ENCODE assay signal across 22 cellular contexts in genomic region chr5:68839019-68839552, GRCh38.
DNase-seq lines count a peak whose midpoint lies in the region; ATAC-seq and TF ChIP-seq lines count a peak whose summit lies in the region.
"Had no signal": no experiment of that assay in that cellular context is flagged by ENCODE, and none has a peak within 500 bp of the region (broad histone marks: within the 10 kb centered on the region; RNA-seq: fewer than 3 reads in every experiment).

No MANE protein-coding gene starts in this region.

- TF ChIP-seq CTCF in breast epithelium (IDR thresholded peaks at IDR 0.05): no peak
- no peak for TF ChIP-seq CTCF in hepatocyte (IDR thresholded peaks at IDR 0.05; ENCODE audit: poor library complexity)

- H3K36me3 ChIP-seq in breast epithelium: no peaks in the 10 kb centered on the region
- H3K36me3 ChIP-seq in hepatocyte (replicated peaks; ENCODE audit: insufficient read depth, low read depth): no peaks in the 10 kb centered on the region
- no peaks in the 10 kb centered on the region for H3K36me3 ChIP-seq in aorta (ENCODE audit: control insufficient read depth in 1 of 2, insufficient read depth in 2 of 2, low read length in 1 of 2)
- H3K36me3 ChIP-seq: heart left ventricle, thyroid gland had no signal

- H3K27ac ChIP-seq in breast epithelium (peak overlapping the region; percentile 65 to 93), hepatocyte (peak overlapping the region; percentile 36), aorta (ENCODE audit: low read depth in 1 of 2, low read length in 2 of 2) (no peak overlapping the region)
- H3K27ac ChIP-seq: heart left ventricle, thyroid gland had no signal

- H2AFZ ChIP-seq in hepatocyte: no peak overlapping the region

- H3K9me3 ChIP-seq in breast epithelium (no peaks in the 10 kb centered on the region), hepatocyte (ENCODE audit: low read depth) (no peaks in the 10 kb centered on the region), aorta (ENCODE audit: control insufficient read depth, low read length) (peaks cover 2% of the 10 kb centered on the region)
- H3K9me3 ChIP-seq: heart left ventricle, thyroid gland had no signal

- H3K27me3 ChIP-seq in breast epithelium: no peaks in the 10 kb centered on the region
- no peaks in the 10 kb centered on the region for H3K27me3 ChIP-seq in hepatocyte
- no peaks in the 10 kb centered on the region for H3K27me3 ChIP-seq in aorta (ENCODE audit: control insufficient read depth in 1 of 2, insufficient read depth in 2 of 2, low read length in 1 of 2)
- H3K27me3 ChIP-seq: heart left ventricle, thyroid gland had no signal

- no peaks in the 10 kb centered on the region for H3K9me2 ChIP-seq in hepatocyte (replicated peaks; ENCODE audit: insufficient read depth)

- H3K4me1 ChIP-seq in breast epithelium (no peaks in the 10 kb centered on the region), hepatocyte (ENCODE audit: insufficient read depth) (peaks cover 8% of the 10 kb centered on the region), aorta (ENCODE audit: control insufficient read depth in 1 of 2, insufficient read depth in 2 of 2, low read length in 2 of 2) (no peaks in the 10 kb centered on the region)
- H3K4me1 ChIP-seq: heart left ventricle, thyroid gland had no signal

- 30% methylated on average over 5 of the region's 5 CpGs for WGBS in hepatocyte (ENCODE audit: low lambda C conversion rate, missing lambda C conversion rate)
- WGBS in aorta, 2 donors: 43 to 52% methylated on average over 5 of the region's 5 CpGs

- ATAC-seq in aorta (ENCODE audit: low FRiP score): peak; percentile 72
- no peak for ATAC-seq in GM18519 (IDR thresholded peaks at IDR 0.05; ENCODE audit: low FRiP score, unreplicated experiment)
- ATAC-seq: heart left ventricle; natural killer cell; stimulated activated effector memory CD8-positive, alpha-beta T cell treated with anti-CD3 and anti-CD28 coated beads, Interleukin-12 subunit alpha, Interleukin-12 subunit beta, amount 100 ng/mL, for 72 hours had no signal

- no peak overlapping the region for H3K4me3 ChIP-seq in breast epithelium
- H3K4me3 ChIP-seq in hepatocyte: no peak overlapping the region
- H3K4me3 ChIP-seq in aorta (ENCODE audit: low read length in 2 of 2): no peak overlapping the region
- H3K4me3 ChIP-seq: heart left ventricle, thyroid gland had no signal

- no peaks in the 10 kb centered on the region for H3K79me2 ChIP-seq in hepatocyte

- intact Hi-C loops in breast epithelium (cut with DNase I; ENCODE audit: low total_unique reads) (loop anchor here (5.0 kb wide), 1 partner anchor 537 kb away; no protein-coding TSS in a partner anchor), aorta (cut with DNase I) (no loop called here)

- H4K20me1 ChIP-seq in hepatocyte (ENCODE audit: insufficient read depth, poor library complexity, severe bottlenecking): no peaks in the 10 kb centered on the region

- TF ChIP-seq POLR2A in breast epithelium (IDR thresholded peaks at IDR 0.05): no peak

- no peak overlapping the region for H3K4me2 ChIP-seq in hepatocyte

- DNase-seq in SIG-M5 treated with dmso at 0.1 percent for 504 hours (lab: John Stamatoyannopoulos, UW; ENCODE audit: unreplicated experiment) (peak; percentile 3), SIG-M5 (lab: John Stamatoyannopoulos, UW) (no peak), breast epithelium (ENCODE audit: low spot score in 2 of 2) (peak in 1 of 2 donors; percentile 60), hepatocyte (ENCODE audit: low spot score) (peak; percentile 34), aorta (peak in 1 of 2 donors; percentile 57), DMS 273 treated with DMSO at 0.1 percent for 48 hours (lab: John Stamatoyannopoulos, UW) (no peak), NCI-H1930 (lab: John Stamatoyannopoulos, UW) (no peak)
- DNase-seq: 8988T; activated CD4-positive, alpha-beta T cell treated with anti-CD3 and anti-CD28 coated beads for 1 hour; amygdala; heart left ventricle; MM.1S; natural killer cell; NCI-H187; NCI-H510A treated with DMSO at 0.1 percent for 48 hours; posterior cingulate gyrus; SHP77 treated with DMSO at 0.1 percent for 48 hours; stimulated activated CD4-positive, alpha-beta T cell treated with anti-CD3 and anti-CD28 coated beads, Interleukin-12 subunit alpha, Interleukin-12 subunit beta, amount 100 ng/mL, for 4 hours; T-helper 9 cell had no signal

Comparison
In these comparisons a context has a peak if more than half of its experiments do, and no peak if none do; other contexts are left out.
1. DNase-seq: peak in SIG-M5 treated with dmso at 0.1 percent for 504 hours (single experiment) and hepatocyte (single experiment); none in SIG-M5 (single experiment), DMS 273 treated with DMSO at 0.1 percent for 48 hours (single experiment) and NCI-H1930 (0 of 2).
2. H3K27ac ChIP-seq: peak in breast epithelium (2 of 2) and hepatocyte (single experiment); none in aorta (0 of 2).